8 cellular contexts compared by ENCODE assay signal in genomic region chr7:123532788-123533552, GRCh38. TPM values are rescaled to one million over a fixed set of nuclear protein-coding genes. Genes with fewer than 3 reads are reported as not detected.
DNase-seq lines count a peak whose midpoint lies in the region; ATAC-seq and TF ChIP-seq lines count a peak whose summit lies in the region.
"Not testable (repeated sequence)": the region's sequence is repeated elsewhere in the genome, so short reads cannot be mapped to it uniquely, and the experiment has no call there.

No MANE protein-coding gene starts in this region.

- TF ChIP-seq POLR2A in lower leg skin (IDR thresholded peaks at IDR 0.05); spleen (IDR thresholded peaks at IDR 0.05): not testable (repeated sequence)

- peak; percentile 15 for ATAC-seq in GM19372 (IDR thresholded peaks at IDR 0.05; ENCODE audit: low read depth, unreplicated experiment)
- peak; percentile 34 for ATAC-seq in HG03354 (IDR thresholded peaks at IDR 0.05; ENCODE audit: poor library complexity, severe bottlenecking, unreplicated experiment)

- H3K4me1 ChIP-seq in spleen: peaks cover 3 to 41% (median 21%) of the 10 kb centered on the region in 6 donors

- 4 to 8% methylated on average over 27 to 29 of the region's 33 CpGs for WGBS in lower leg skin, 2 donors
- 2 to 5% (median 4%) methylated on average over 11 to 33 of the region's 33 CpGs for WGBS in spleen, 5 donors

- H3K4me3 ChIP-seq in AG10803 (ENCODE audit: low read length): peak overlapping the region; percentile 45
- H3K4me3 ChIP-seq in SU-DHL-6 (ENCODE audit: insufficient read depth, low read length, poor library complexity, severe bottlenecking): not testable (repeated sequence)
- peak overlapping the region; percentile 78 for H3K4me3 ChIP-seq in epithelial cell of proximal tubule (ENCODE audit: low read depth, low read length)
- H3K4me3 ChIP-seq in lower leg skin (ENCODE audit: low read depth, poor library complexity, severe bottlenecking): peak overlapping the region; percentile 17
- H3K4me3 ChIP-seq in spleen: peak overlapping the region in 6 of 8 donors; percentile 14 to 61 (median 26)

- not testable (repeated sequence) for TF ChIP-seq CTCF in AG10803 (conservative IDR thresholded peaks at IDR 0.05; ENCODE audit: low read length); SU-DHL-6 (IDR thresholded peaks at IDR 0.05; ENCODE audit: insufficient read depth, low read length, poor library complexity, severe bottlenecking); epithelial cell of proximal tubule (conservative IDR thresholded peaks at IDR 0.05; ENCODE audit: low read depth, low read length); lower leg skin (IDR thresholded peaks at IDR 0.05); spleen (IDR thresholded peaks at IDR 0.05 in 8 of 11, conservative IDR thresholded peaks at IDR 0.05 in 3 of 11)

- not testable (repeated sequence) for H4K20me1 ChIP-seq in SU-DHL-6 (ENCODE audit: low read depth, low read length)

- not testable (repeated sequence) for H3K27ac ChIP-seq in SU-DHL-6 (ENCODE audit: low read depth, low read length)
- H3K27ac ChIP-seq in spleen: peak overlapping the region in 1 of 8 donors; percentile 35

- H3K27me3 ChIP-seq in SU-DHL-6 (ENCODE audit: low read length): not testable (repeated sequence)
- peaks cover 0 to 44% (median 0%) of the 10 kb centered on the region in 7 donors for H3K27me3 ChIP-seq in spleen (replicated peaks in 1 of 7)

- H3K79me2 ChIP-seq in SU-DHL-6 (ENCODE audit: insufficient read depth, low read length): not testable (repeated sequence)

- H3K36me3 ChIP-seq in SU-DHL-6 (ENCODE audit: low read length); spleen: not testable (repeated sequence)

- H2AFZ ChIP-seq in SU-DHL-6 (ENCODE audit: low read depth, low read length, severe bottlenecking): not testable (repeated sequence)

- intact Hi-C loops in lower leg skin (cut with DNase I; ENCODE audit: low total_unique reads); spleen (cut with DNase I; ENCODE audit: low total_unique reads): not testable (repeated sequence)

- peaks cover 19% of the 10 kb centered on the region for H3F3A ChIP-seq in SU-DHL-6 (ENCODE audit: insufficient read depth)

- H3K4me2 ChIP-seq in SU-DHL-6 (ENCODE audit: low read depth, low read length, poor library complexity, severe bottlenecking): peak overlapping the region; percentile 17

- not testable (repeated sequence) for DNase-seq in AG10803 (ENCODE audit: low read depth); epithelial cell of proximal tubule (ENCODE audit: low read depth)
- DNase-seq in activated gamma-delta T cell treated with Interleukin-2 at 50 U/mL for 16 hours: peak; percentile 4
- peak in 1 of 2 donors; percentile 87 for DNase-seq in lower leg skin (ENCODE audit: low spot score in 2 of 2)
- DNase-seq in spleen: peak; percentile 85

- not testable (repeated sequence) for H3K9me2 ChIP-seq in SU-DHL-6 (replicated peaks; ENCODE audit: insufficient read depth, low read length)

- not testable (repeated sequence) for H3K9me3 ChIP-seq in SU-DHL-6 (ENCODE audit: insufficient read depth, low read length); spleen

- H3K9ac ChIP-seq in SU-DHL-6 (ENCODE audit: low read length): not testable (repeated sequence)

RNA-seq across cellular contexts. Expression of gene IQUB, which starts 1.4 kb away (rescaled TPM):
- total RNA-seq in epithelial cell of proximal tubule (under 0.01 and 0.07 TPM in 2 replicates), lower leg skin (under 1 TPM in 2 of 4 donors, not detected in 2; 0.22 to 0.55 TPM), spleen (1 to 10 TPM in 1 of 7 donors, under 1 TPM in 6; 0.16 to 1.0 (median 0.43) TPM)
- polyA plus RNA-seq in spleen: under 1 TPM; 0.05 to 0.07 (median 0.06) TPM

RNA-seq across cellular contexts. Expression of gene NDUFA5, which starts 24.6 kb away (rescaled TPM):
- total RNA-seq in epithelial cell of proximal tubule (30.1 and 31.4 TPM in 2 replicates), lower leg skin (10 to 100 TPM; 24.9 to 41.9 (median 26.6) TPM), spleen (10 to 100 TPM; 40.6 to 60.5 (median 48.8) TPM)
- polyA plus RNA-seq in spleen: 10 to 100 TPM; 67.4 to 85.2 (median 76.0) TPM
